ENCODE assay signal across 8 cellular contexts in the genomic region with DNA sequence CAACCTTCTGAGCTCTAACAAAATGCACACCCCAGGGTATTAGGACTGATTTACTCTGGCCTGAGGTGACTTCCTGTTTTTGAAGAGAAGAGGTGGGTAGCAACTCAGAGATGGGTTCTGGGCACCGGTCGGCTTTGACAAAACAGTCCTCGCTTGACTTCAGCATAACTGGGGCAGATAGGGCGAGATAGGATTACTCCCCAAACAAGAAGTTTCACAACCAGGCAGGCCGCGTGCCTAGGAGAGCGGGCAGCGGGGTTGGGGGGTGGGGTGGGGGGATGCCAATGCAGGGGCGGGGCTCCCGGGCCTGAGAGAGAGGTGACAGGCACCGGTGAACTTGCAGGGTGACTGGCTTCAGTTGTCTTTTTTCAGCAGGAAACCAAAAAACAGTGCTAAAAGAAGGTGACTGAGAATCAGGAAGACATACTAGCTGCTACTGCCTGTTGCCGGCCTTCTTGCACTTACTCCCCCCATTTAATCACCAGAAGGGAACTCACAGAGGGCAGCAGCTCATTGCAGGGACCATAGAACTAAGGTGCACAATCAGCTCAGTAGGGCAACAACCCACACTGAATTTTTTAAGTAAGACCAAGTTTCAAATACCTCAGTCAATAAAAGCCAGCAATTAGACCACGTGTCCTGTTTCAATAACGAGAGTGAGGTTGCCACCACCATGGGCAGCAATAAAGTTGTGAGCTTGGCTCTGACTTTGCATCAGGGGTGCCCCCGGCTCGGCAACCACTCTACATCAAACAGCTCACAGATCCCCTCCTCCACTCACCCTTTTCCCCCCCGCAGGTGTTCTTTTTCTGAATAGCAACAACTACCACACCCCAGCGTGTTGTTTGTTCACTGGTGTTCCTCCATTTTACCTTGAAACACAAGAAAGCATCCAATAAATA. TPM values are rescaled to one million over a fixed set of nuclear protein-coding genes. Genes with fewer than 3 reads are reported as not detected.
DNase-seq lines count a peak whose midpoint lies in the region; ATAC-seq, FAIRE-seq and TF ChIP-seq lines count a peak whose summit lies in the region.

No MANE protein-coding gene starts in this region.

- no peak overlapping the region for H4K91ac ChIP-seq in trophoblast cell (ENCODE audit: low read depth, low read length)

- H3K4me3 ChIP-seq in ovary, result no peak overlapping the region
- no peak overlapping the region for H3K4me3 ChIP-seq in trophoblast cell (ENCODE audit: low read depth, low read length)

- no peaks in the 10 kb centered on the region for H3K36me3 ChIP-seq in ovary
- no peaks in the 10 kb centered on the region for H3K36me3 ChIP-seq in trophoblast cell (ENCODE audit: control insufficient read depth in 1 of 2, insufficient read depth in 2 of 2, low read length in 2 of 2)

- no peak overlapping the region for H3K27ac ChIP-seq in ovary
- H3K27ac ChIP-seq in trophoblast cell (ENCODE audit: low read depth, low read length), result no peak overlapping the region

- H3K79me2 ChIP-seq in trophoblast cell (ENCODE audit: control insufficient read depth, insufficient read depth, low read length, poor library complexity), result no peaks in the 10 kb centered on the region

- H3K4me1 ChIP-seq in ovary (ENCODE audit: insufficient read depth) (no peaks in the 10 kb centered on the region), trophoblast cell (ENCODE audit: control insufficient read depth in 1 of 2, insufficient read depth in 2 of 2, low read length in 2 of 2) (peaks cover 7 to 8% of the 10 kb centered on the region in 2 experiments)

- no peak overlapping the region for H2AK5ac ChIP-seq in trophoblast cell (ENCODE audit: low read length)

- FAIRE-seq in GM12892 (lab: Jason Lieb, UNC), result peak; percentile 95

- no peak overlapping the region for H2BK120ac ChIP-seq in trophoblast cell (ENCODE audit: insufficient read depth, low read length, poor library complexity)

- peak; percentile 52 for DNase-seq in GM12892 (ENCODE audit: insufficient read length)
- DNase-seq in T follicular helper cell (ENCODE audit: low read depth), result peak; percentile 47
- peak; percentile 75 for DNase-seq in central memory CD4-positive, alpha-beta T cell
- DNase-seq in stimulated activated naive CD8-positive, alpha-beta T cell treated with anti-CD3 and anti-CD28 coated beads, Interleukin-15, Interleukin-2, amounts not matched to agents 100 U/mL and 50 U/mL, for 24 hours, result peak; percentile 74
- DNase-seq in ovary, result no peak
- no peak for DNase-seq in mucosa of gallbladder (ENCODE audit: low spot score)
- DNase-seq in trophoblast cell, result no peak

- no peak overlapping the region for H2BK12ac ChIP-seq in trophoblast cell (ENCODE audit: low read length)

- H4K8ac ChIP-seq in trophoblast cell (ENCODE audit: low read depth, low read length), result no peak overlapping the region

- H2AFZ ChIP-seq in trophoblast cell (ENCODE audit: insufficient read depth, low read length, poor library complexity), result no peak overlapping the region

- peak; percentile 47 for ATAC-seq in HG02759 (IDR thresholded peaks at IDR 0.05; ENCODE audit: unreplicated experiment)
- peak; percentile 51 for ATAC-seq in stimulated activated naive CD8-positive, alpha-beta T cell treated with anti-CD3 and anti-CD28 coated beads, Interleukin-15, Interleukin-2, amounts not matched to agents 100 U/mL and 50 U/mL, for 24 hours

- no peak overlapping the region for H3K18ac ChIP-seq in trophoblast cell (ENCODE audit: low read length)

- no peak overlapping the region for H3K4ac ChIP-seq in trophoblast cell (ENCODE audit: low read depth, low read length)

- no peak overlapping the region for H3K9ac ChIP-seq in trophoblast cell (ENCODE audit: low read length)

- H3K14ac ChIP-seq in trophoblast cell (ENCODE audit: low read length), result no peak overlapping the region

- H2BK5ac ChIP-seq in trophoblast cell (ENCODE audit: low read depth, low read length, poor library complexity), result no peak overlapping the region

- 90 to 91% (median 90%) methylated on average over 18 of the region's 18 CpGs for WGBS in ovary, 3 donors
- WGBS in trophoblast cell (ENCODE audit: extremely low coverage, insufficient coverage, insufficient read length), result no CpG with 5 or more reads among the region's 18 CpGs

- H4K12ac ChIP-seq in trophoblast cell (ENCODE audit: low read depth, low read length), result no peak overlapping the region

- no peak for TF ChIP-seq POLR2A in GM12892 (IDR thresholded peaks at IDR 0.05; ENCODE audit: low read depth, low read length)
- no peak for TF ChIP-seq POLR2A in ovary (IDR thresholded peaks at IDR 0.05)

- H3K4me2 ChIP-seq in trophoblast cell (ENCODE audit: low read length), result no peak overlapping the region

- no peaks in the 10 kb centered on the region for H3K27me3 ChIP-seq in ovary
- H3K27me3 ChIP-seq in trophoblast cell (ENCODE audit: insufficient read depth, low read length), result no peaks in the 10 kb centered on the region

- H3K9me3 ChIP-seq in ovary, result no peaks in the 10 kb centered on the region
- H3K9me3 ChIP-seq in trophoblast cell (ENCODE audit: insufficient read depth, low read depth, low read length), result no peaks in the 10 kb centered on the region

- no peak for TF ChIP-seq EP300 in ovary (IDR thresholded peaks at IDR 0.05)

- H3K23ac ChIP-seq in trophoblast cell (ENCODE audit: low read length), result no peak overlapping the region

- TF ChIP-seq CTCF in ovary (IDR thresholded peaks at IDR 0.05), result no peak

- peaks cover 5% of the 10 kb centered on the region for H3K79me1 ChIP-seq in trophoblast cell (ENCODE audit: low read length)

- intact Hi-C loops in ovary (cut with DNase I), result loop anchor here in 3 of 4 donors (5.0 to 10.0 kb wide), 3 partner anchors 70 to 332 kb away; no protein-coding TSS in a partner anchor

RNA-seq across cellular contexts. Expression of gene ETS1, which starts 37.2 kb away (rescaled TPM):
- polyA plus RNA-seq in GM12892 (2012; ENCODE audit: missing spikeins), result 71.8 TPM
- total RNA-seq in ovary (10 to 100 TPM; 24.4 to 68.0 (median 40.4) TPM), mucosa of gallbladder (39.4 TPM)
- polyA plus RNA-seq in ovary, result 10 to 100 TPM; 33.2 to 64.8 TPM
- 103 and 111 TPM in 2 replicates for polyA plus RNA-seq in trophoblast cell (2013)

Comparison
In these comparisons a context has a peak if more than half of its experiments do, and no peak if none do; other contexts are left out.
1. DNase-seq: peak in GM12892 (single experiment), T follicular helper cell (single experiment), central memory CD4-positive, alpha-beta T cell (single experiment) and stimulated activated naive CD8-positive, alpha-beta T cell treated with anti-CD3 and anti-CD28 coated beads, Interleukin-15, Interleukin-2, amounts not matched to agents 100 U/mL and 50 U/mL, for 24 hours (single experiment); none in ovary (0 of 5), mucosa of gallbladder (single experiment) and trophoblast cell (0 of 2).